16 cellular contexts compared by ENCODE assay signal in genomic region chr1:209389258-209389657, GRCh38.
DNase-seq lines count a peak whose midpoint lies in the region; ATAC-seq, FAIRE-seq and TF ChIP-seq lines count a peak whose summit lies in the region.
"Had no signal": no experiment of that assay in that cellular context is flagged by ENCODE, and none has a peak within 500 bp of the region (broad histone marks: within the 10 kb centered on the region; RNA-seq: fewer than 3 reads in every experiment).

No MANE protein-coding gene starts in this region.

- H4K20me1 ChIP-seq in endothelial cell of umbilical vein (replicated peaks; ENCODE audit: control insufficient read depth, extremely low read depth, insufficient read depth, low read length), result no peaks in the 10 kb centered on the region

- no peak for TF ChIP-seq CTCF in endothelial cell of umbilical vein (IDR thresholded peaks at IDR 0.05; ENCODE audit: extremely low read depth in 1 of 2, insufficient read depth in 1 of 2, low read depth in 1 of 2, low read length in 2 of 2)
- TF ChIP-seq CTCF in lower leg skin (IDR thresholded peaks at IDR 0.05), result no peak

- peaks cover 25% of the 10 kb centered on the region for H3K79me1 ChIP-seq in trophoblast cell (ENCODE audit: low read length)

- H2BK12ac ChIP-seq in trophoblast cell (ENCODE audit: low read length), result peak overlapping the region; percentile 27

- CTCF ChIA-PET in endothelial cell of umbilical vein (lab: Charles Lee), result no interaction called here

- no peaks in the 10 kb centered on the region for H3K9me1 ChIP-seq in endothelial cell of umbilical vein (replicated peaks; ENCODE audit: control insufficient read depth, extremely low read depth, insufficient read depth, low read length)

- intact Hi-C loops in endothelial cell of umbilical vein (cut with micrococcal nuclease) (no loop called here), lower leg skin (cut with DNase I; ENCODE audit: low total_unique reads) (no loop called here)

- POLR2A ChIA-PET in endothelial cell of umbilical vein (lab: Charles Lee), result no interaction called here

- H3K79me2 ChIP-seq in endothelial cell of umbilical vein (ENCODE audit: control insufficient read depth, insufficient read depth, low read length) (no peaks in the 10 kb centered on the region), trophoblast cell (ENCODE audit: control insufficient read depth, insufficient read depth, low read length, poor library complexity) (no peaks in the 10 kb centered on the region)

- no TSS peak for BruUV-seq in endothelial cell of umbilical vein (replicated peaks; lab: Mats Ljungman, UMichigan)

- dilution Hi-C loops in endothelial cell of umbilical vein (cut with MboI; ENCODE audit: extremely low pct_ligation_motif_present, low sequenced_read_pairs), result no loop called here

- no CpG with 5 or more reads among the region's 1 CpG for WGBS in trophoblast cell (ENCODE audit: extremely low coverage, insufficient coverage, insufficient read length)
- 38 to 60% methylated on average over 1 of the region's 1 CpG for WGBS in lower leg skin, 2 donors

- peak overlapping the region; percentile 10 for H4K91ac ChIP-seq in trophoblast cell (ENCODE audit: low read depth, low read length)

- TF ChIP-seq POLR2A in endothelial cell of umbilical vein (IDR thresholded peaks at IDR 0.05; ENCODE audit: low read depth, low read length) (no peak), lower leg skin (IDR thresholded peaks at IDR 0.05) (no peak)

- H3K4me3 ChIP-seq in endothelial cell of umbilical vein (replicated peaks in 1 of 3; ENCODE audit: insufficient read depth in 1 of 3, low read depth in 1 of 3, low read length in 3 of 3) (no peak overlapping the region), trophoblast cell (ENCODE audit: low read depth, low read length) (no peak overlapping the region), lower leg skin (ENCODE audit: low read depth, poor library complexity, severe bottlenecking) (no peak overlapping the region)
- H3K4me3 ChIP-seq: ovary, tibial artery had no signal

- H3K18ac ChIP-seq in trophoblast cell (ENCODE audit: low read length), result no peak overlapping the region

- H3K36me3 ChIP-seq in endothelial cell of umbilical vein (ENCODE audit: control insufficient read depth in 2 of 2, extremely low read depth in 1 of 2, insufficient read depth in 2 of 2, low read length in 2 of 2) (no peaks in the 10 kb centered on the region), trophoblast cell (ENCODE audit: control insufficient read depth in 1 of 2, insufficient read depth in 2 of 2, low read length in 2 of 2) (no peaks in the 10 kb centered on the region)
- H3K36me3 ChIP-seq: ovary, tibial artery had no signal

- H3K4me2 ChIP-seq in endothelial cell of umbilical vein (ENCODE audit: insufficient read depth, low read length) (no peak overlapping the region), trophoblast cell (ENCODE audit: low read length) (no peak overlapping the region)

- peak overlapping the region; percentile 2 for H2BK120ac ChIP-seq in trophoblast cell (ENCODE audit: insufficient read depth, low read length, poor library complexity)

- H3K4ac ChIP-seq in trophoblast cell (ENCODE audit: low read depth, low read length), result no peak overlapping the region

- no peak overlapping the region for H3K27ac ChIP-seq in endothelial cell of umbilical vein (ENCODE audit: insufficient read depth, low read depth, low read length)
- H3K27ac ChIP-seq in trophoblast cell (ENCODE audit: low read depth, low read length), result no peak overlapping the region
- H3K27ac ChIP-seq: ovary, tibial artery had no signal

- H4K12ac ChIP-seq in trophoblast cell (ENCODE audit: low read depth, low read length), result no peak overlapping the region

- peak overlapping the region; percentile 1 for H3K14ac ChIP-seq in trophoblast cell (ENCODE audit: low read length)

- ATAC-seq in GM21515 (IDR thresholded peaks at IDR 0.05; ENCODE audit: unreplicated experiment) (no peak), GM19351 (IDR thresholded peaks at IDR 0.05; ENCODE audit: unreplicated experiment) (no peak)
- ATAC-seq: effector memory CD8-positive, alpha-beta T cell had no signal

- FAIRE-seq in endothelial cell of umbilical vein (lab: Jason Lieb, UNC), result no peak
- FAIRE-seq: G401.6, kidney had no signal

- no peak overlapping the region for H3K9ac ChIP-seq in endothelial cell of umbilical vein (replicated peaks; ENCODE audit: extremely low read depth, insufficient read depth, low read length)
- no peak overlapping the region for H3K9ac ChIP-seq in trophoblast cell (ENCODE audit: low read length)

- H3K27me3 ChIP-seq in endothelial cell of umbilical vein (ENCODE audit: control insufficient read depth in 2 of 2, insufficient read depth in 2 of 2, low read length in 2 of 2), result no peaks in the 10 kb centered on the region
- no peaks in the 10 kb centered on the region for H3K27me3 ChIP-seq in trophoblast cell (ENCODE audit: insufficient read depth, low read length)
- H3K27me3 ChIP-seq: ovary, tibial artery had no signal

- DNase-seq in EH (ENCODE audit: low read depth) (peak; percentile 91), OCI-M1 (lab: John Stamatoyannopoulos, UW) (peak; percentile 6), endothelial cell of umbilical vein (ENCODE audit: low read depth, low spot score) (no peak), trophoblast cell (peak; percentile 65 to 79), lower leg skin (ENCODE audit: low spot score in 2 of 2) (no peak)
- no peak for DNase-seq in NK-92 treated with Interleukin-12 subunit alpha and Interleukin-12 subunit beta, amount 100 ng/mL, for 24 hours (lab: John Stamatoyannopoulos, UW)
- DNase-seq: activated CD4-positive, alpha-beta T cell treated with anti-CD3 and anti-CD28 coated beads for 48 hours; effector memory CD8-positive, alpha-beta T cell; kidney; NCI-H2171; ovary; SHP77; tibial artery had no signal

- H2AFZ ChIP-seq in endothelial cell of umbilical vein (ENCODE audit: low read depth, low read length) (no peak overlapping the region), trophoblast cell (ENCODE audit: insufficient read depth, low read length, poor library complexity) (no peak overlapping the region)

- peak overlapping the region; percentile 5 for H2AK5ac ChIP-seq in trophoblast cell (ENCODE audit: low read length)

- H3K4me1 ChIP-seq in endothelial cell of umbilical vein (ENCODE audit: control insufficient read depth, extremely low read depth, insufficient read depth, low read length) (no peaks in the 10 kb centered on the region), trophoblast cell (ENCODE audit: control insufficient read depth in 1 of 2, insufficient read depth in 2 of 2, low read length in 2 of 2) (peaks cover 15 to 31% of the 10 kb centered on the region in 2 experiments)
- H3K4me1 ChIP-seq: tibial artery had no signal

- H3K9me3 ChIP-seq in endothelial cell of umbilical vein (replicated peaks; ENCODE audit: control insufficient read depth, insufficient read depth, low read length) (no peaks in the 10 kb centered on the region), trophoblast cell (ENCODE audit: insufficient read depth, low read depth, low read length) (no peaks in the 10 kb centered on the region)
- H3K9me3 ChIP-seq: ovary, tibial artery had no signal

- peak overlapping the region; percentile 1 for H2BK5ac ChIP-seq in trophoblast cell (ENCODE audit: low read depth, low read length, poor library complexity)

- no peak overlapping the region for H3K23ac ChIP-seq in trophoblast cell (ENCODE audit: low read length)

- H4K8ac ChIP-seq in trophoblast cell (ENCODE audit: low read depth, low read length), result no peak overlapping the region

TF ChIP-seq in endothelial cell of umbilical vein, 7 proteins besides CTCF, POLR2A, EP300 and RAD21:
- peak; percentile 70 for TF ChIP-seq FOS (IDR thresholded peaks at IDR 0.05; ENCODE audit: borderline replicate concordance, insufficient read depth, low read length)
- TF ChIP-seq MYC (IDR thresholded peaks at IDR 0.05; ENCODE audit: low read depth, low read length), result no peak

Comparison
In these comparisons a context has a peak if more than half of its experiments do, and no peak if none do; other contexts are left out.
1. DNase-seq: peak in EH (single experiment), OCI-M1 (single experiment) and trophoblast cell (2 of 2); none in endothelial cell of umbilical vein (single experiment), NK-92 treated with Interleukin-12 subunit alpha and Interleukin-12 subunit beta, amount 100 ng/mL, for 24 hours (single experiment) and lower leg skin (0 of 2).